ENCODE assay signal across 9 cellular contexts in genomic region chr10:82378146-82378545, GRCh38.
A peak's percentile ranks its signal among the peaks of the same experiment; 100 is the strongest.
DNase-seq lines count a peak whose midpoint lies in the region; ATAC-seq and TF ChIP-seq lines count a peak whose summit lies in the region.
"Had no signal": no experiment of that assay in that cellular context is flagged by ENCODE, and none has a peak within 500 bp of the region (broad histone marks: within the 10 kb centered on the region; RNA-seq: fewer than 3 reads in every experiment).

No MANE protein-coding gene starts in this region.

- no peaks in the 10 kb centered on the region for H3K9me3 ChIP-seq in hepatocyte (ENCODE audit: low read depth)
- H3K9me3 ChIP-seq in thoracic aorta: no peaks in the 10 kb centered on the region

- H4K20me1 ChIP-seq in hepatocyte (ENCODE audit: insufficient read depth, poor library complexity, severe bottlenecking): no peaks in the 10 kb centered on the region

- DNase-seq in NCI-H446 (lab: John Stamatoyannopoulos, UW) (peak; percentile 86 to 89), brain microvascular endothelial cell (peak; percentile 40), hepatocyte (ENCODE audit: low spot score) (peak; percentile 81), thoracic aorta (ENCODE audit: low spot score) (peak; percentile 20)
- no peak for DNase-seq in stimulated activated naive CD4-positive, alpha-beta T cell (lab: John Stamatoyannopoulos, UW)
- DNase-seq in activated naive CD8-positive, alpha-beta T cell treated with anti-CD3 and anti-CD28 coated beads for 36 hours: no peak
- DNase-seq: DMS79, KBM-7 had no signal

- no peaks in the 10 kb centered on the region for H3K36me3 ChIP-seq in brain microvascular endothelial cell (replicated peaks)
- no peaks in the 10 kb centered on the region for H3K36me3 ChIP-seq in hepatocyte (replicated peaks; ENCODE audit: insufficient read depth, low read depth)
- H3K36me3 ChIP-seq in thoracic aorta: no peaks in the 10 kb centered on the region

- no peak overlapping the region for H3K27ac Mint-ChIP-seq in activated naive CD8-positive, alpha-beta T cell treated with anti-CD3 and anti-CD28 coated beads for 36 hours

- H3K27me3 Mint-ChIP-seq in activated naive CD8-positive, alpha-beta T cell treated with anti-CD3 and anti-CD28 coated beads for 36 hours: no peaks in the 10 kb centered on the region

- ATAC-seq in thoracic aorta (ENCODE audit: insufficient number of reproducible peaks, low FRiP score, low read depth): peak; percentile 62
- no peak for ATAC-seq in HG02852 (IDR thresholded peaks at IDR 0.05; ENCODE audit: unreplicated experiment)

- H2AFZ ChIP-seq in hepatocyte: no peak overlapping the region

- no peak overlapping the region for H3K4me3 Mint-ChIP-seq in activated naive CD8-positive, alpha-beta T cell treated with anti-CD3 and anti-CD28 coated beads for 36 hours

- no peaks in the 10 kb centered on the region for H3K27me3 ChIP-seq in brain microvascular endothelial cell (replicated peaks)
- no peaks in the 10 kb centered on the region for H3K27me3 ChIP-seq in hepatocyte
- H3K27me3 ChIP-seq in thoracic aorta (replicated peaks; ENCODE audit: insufficient read depth): no peaks in the 10 kb centered on the region

- H3K4me1 ChIP-seq in hepatocyte (ENCODE audit: insufficient read depth): no peaks in the 10 kb centered on the region
- H3K4me1 ChIP-seq in thoracic aorta (ENCODE audit: control insufficient read depth in 1 of 2, low read depth in 2 of 2): peaks cover 0 to 11% of the 10 kb centered on the region in 2 donors

- H3K4me2 ChIP-seq in hepatocyte: no peak overlapping the region

- in situ Hi-C loops in brain microvascular endothelial cell (cut with HindIII; ENCODE audit: low pct_ligation_motif_present, low sequenced_read_pairs): no loop called here

- H3K4me3 ChIP-seq in brain microvascular endothelial cell (ENCODE audit: low read depth, low read length) (no peak overlapping the region), hepatocyte (no peak overlapping the region), thoracic aorta (no peak overlapping the region)

- no peaks in the 10 kb centered on the region for H3K9me3 Mint-ChIP-seq in activated naive CD8-positive, alpha-beta T cell treated with anti-CD3 and anti-CD28 coated beads for 36 hours

- H3K27ac ChIP-seq in brain microvascular endothelial cell (no peak overlapping the region), hepatocyte (no peak overlapping the region), thoracic aorta (no peak overlapping the region)

- H3K9me2 ChIP-seq in hepatocyte (replicated peaks; ENCODE audit: insufficient read depth): no peaks in the 10 kb centered on the region

- H3K36me3 Mint-ChIP-seq in activated naive CD8-positive, alpha-beta T cell treated with anti-CD3 and anti-CD28 coated beads for 36 hours: no peaks in the 10 kb centered on the region

- TF ChIP-seq CTCF in brain microvascular endothelial cell (IDR thresholded peaks at IDR 0.05; ENCODE audit: low read depth, low read length, missing control alignments) (no peak), hepatocyte (IDR thresholded peaks at IDR 0.05; ENCODE audit: poor library complexity) (no peak), thoracic aorta (IDR thresholded peaks at IDR 0.05) (no peak)

- 36% methylated on average over 2 of the region's 2 CpGs for WGBS in hepatocyte (ENCODE audit: low lambda C conversion rate, missing lambda C conversion rate)

- no peaks in the 10 kb centered on the region for H3K79me2 ChIP-seq in hepatocyte

- no peaks in the 10 kb centered on the region for H3K4me1 Mint-ChIP-seq in activated naive CD8-positive, alpha-beta T cell treated with anti-CD3 and anti-CD28 coated beads for 36 hours

Comparison
In these comparisons a context has a peak if more than half of its experiments do, and no peak if none do; other contexts are left out.
1. DNase-seq: peak in NCI-H446 (2 of 2), brain microvascular endothelial cell (single experiment), hepatocyte (single experiment) and thoracic aorta (single experiment); none in stimulated activated naive CD4-positive, alpha-beta T cell (0 of 6) and activated naive CD8-positive, alpha-beta T cell treated with anti-CD3 and anti-CD28 coated beads for 36 hours (single experiment).